ENCODE assay signal across 8 cellular contexts in genomic region chr2:216499641-216500218, GRCh38. TPM values are rescaled to one million over a fixed set of nuclear protein-coding genes. Genes with fewer than 3 reads are reported as not detected.
DNase-seq lines count a peak whose midpoint lies in the region; ATAC-seq, FAIRE-seq and TF ChIP-seq lines count a peak whose summit lies in the region.

No MANE protein-coding gene starts in this region.

- FAIRE-seq in K562 (lab: Jason Lieb, UNC) (no peak), GM12891 (lab: Jason Lieb, UNC) (no peak), H54 (lab: Jason Lieb, UNC) (no peak)

- 0% methylated on average over 6 of the region's 6 CpGs for WGBS in K562 (ENCODE audit: insufficient coverage, low coverage, missing lambda C conversion rate)
- WGBS in mesodermal cell (ENCODE audit: insufficient coverage in 2 of 2), 2 experiments: 14 to 47% methylated on average over 1 to 3 of the region's 6 CpGs

- H4K20me1 ChIP-seq in K562 (replicated peaks; ENCODE audit: control insufficient read depth, insufficient read depth, low read length): peaks cover 38% of the 10 kb centered on the region

- TF ChIP-seq EP300 in K562 (IDR thresholded peaks at IDR 0.05; ENCODE audit: low read length): no peak

- in situ Hi-C loops in K562 (cut with MboI): no loop called here

- no peak for TF ChIP-seq CTCF in K562 (IDR thresholded peaks at IDR 0.05 in 2 of 3, conservative IDR thresholded peaks at IDR 0.05 in 1 of 3; ENCODE audit: insufficient read depth in 2 of 3, low read depth in 1 of 3, low read length in 3 of 3)

- H3K4me2 ChIP-seq in K562 (ENCODE audit: insufficient read depth, low read length): peak overlapping the region; percentile 95

- H3K36me3 ChIP-seq in K562 (ENCODE audit: control insufficient read depth, insufficient read depth, low read length) (peaks cover 59% of the 10 kb centered on the region), mesodermal cell (ENCODE audit: control insufficient read depth, insufficient read depth, low read length) (peaks cover 57% of the 10 kb centered on the region)

- no peak for TF ChIP-seq POLR2A in K562 (conservative IDR thresholded peaks at IDR 0.05)
- no peak for TF ChIP-seq POLR2A in GM12891 (IDR thresholded peaks at IDR 0.05; ENCODE audit: low read depth, low read length)
- TF ChIP-seq POLR2A in H54 (IDR thresholded peaks at IDR 0.05; ENCODE audit: low read depth, low read length): no peak

- H3K27ac ChIP-seq in K562 (ENCODE audit: extremely low read depth, low read depth, low read length): peak overlapping the region; percentile 86
- H3K27ac ChIP-seq in mesodermal cell (ENCODE audit: low read depth, low read length, severe bottlenecking): peak overlapping the region; percentile 12

- H3K4me3 ChIP-seq in K562 (peak overlapping the region; percentile 83), mesodermal cell (ENCODE audit: extremely low read depth, insufficient read depth, low read length, poor library complexity, severe bottlenecking) (peak overlapping the region; percentile 96)

- POLR2A ChIA-PET in K562 (lab: Yijun Ruan, JAX): interaction anchor here (0.6 to 1.4 kb wide), 2 partner anchors 10 to 87 kb away, joined by 3 to 5 read pairs; partner anchors contain the start of gene SMARCAL1

- ATAC-seq in K562: 0 out of 3 replicates have a peak, but pooled peaks have one; percentile 10

- TF ChIP-seq RAD21 in K562 (CRISPR knock-in tag; conservative IDR thresholded peaks at IDR 0.05 in 1 of 2, IDR thresholded peaks at IDR 0.05 in 1 of 2): no peak

- H3K9ac ChIP-seq in K562 (ENCODE audit: insufficient read depth in 1 of 2, low read depth in 2 of 2, low read length in 2 of 2): peak overlapping the region; percentile 95 to 97; a peak in 3 of 4 replicates

- H3K9me1 ChIP-seq in K562 (ENCODE audit: control insufficient read depth, insufficient read depth, low read length): peaks cover 10% of the 10 kb centered on the region

- H3K9me3 ChIP-seq in K562 (replicated peaks; ENCODE audit: control insufficient read depth, insufficient read depth, low read depth, low read length) (no peaks in the 10 kb centered on the region), mesodermal cell (ENCODE audit: control insufficient read depth, low read length) (no peaks in the 10 kb centered on the region)

- CTCF ChIA-PET in K562 (lab: Yijun Ruan, JAX; ENCODE audit: low intra/inter-chr PET ratio): no interaction called here

- H3K79me2 ChIP-seq in K562 (ENCODE audit: control insufficient read depth, insufficient read depth, low read length): peaks cover 69% of the 10 kb centered on the region

- no peak overlapping the region for H2AFZ ChIP-seq in K562 (ENCODE audit: low read depth, low read length)

- no peaks in the 10 kb centered on the region for H3K27me3 ChIP-seq in K562 (ENCODE audit: control insufficient read depth in 2 of 2, insufficient read depth in 2 of 2, low read length in 2 of 2)

- no TSS peak for BruUV-seq in K562 (replicated peaks; lab: Mats Ljungman, UMichigan)

- H3K4me1 ChIP-seq in K562 (replicated peaks in 1 of 2; ENCODE audit: control insufficient read depth in 2 of 2, insufficient read depth in 2 of 2, low read length in 2 of 2): peaks cover 0 to 2% of the 10 kb centered on the region in 2 experiments; a peak in 3 of 5 replicates
- peaks cover 32% of the 10 kb centered on the region for H3K4me1 ChIP-seq in mesodermal cell (ENCODE audit: control insufficient read depth, insufficient read depth, low read length, poor library complexity, severe bottlenecking)

- peak; percentile 33 for DNase-seq in stimulated activated CD4-positive, alpha-beta T cell treated with anti-CD3 and anti-CD28 coated beads, Interleukin-2, amount 100 ng/mL, for 24 hours
- DNase-seq in stimulated activated CD4-positive, alpha-beta T cell treated with anti-CD3 and anti-CD28 coated beads, Interleukin-4, amount 100 ng/mL, for 1 hour: no peak
- DNase-seq in K562 (ENCODE audit: extremely low read depth in 1 of 4, low spot score in 3 of 4): no peak
- no peak for DNase-seq in dermis blood vessel endothelial cell
- DNase-seq in GM12891 (ENCODE audit: insufficient read length, low spot score): no peak
- no peak for DNase-seq in H54 (ENCODE audit: insufficient read length, low spot score)
- DNase-seq in SW 1271 (lab: John Stamatoyannopoulos, UW): no peak

- intact Hi-C loops in K562 (cut with micrococcal nuclease): loop anchor here (2.0 kb wide), 1 partner anchor 83 kb away; no protein-coding TSS in a partner anchor

TF ChIP-seq in K562, 482 proteins besides CTCF, POLR2A, EP300 and RAD21 (continues in another document):
- TF ChIP-seq JUND (IDR thresholded peaks at IDR 0.05; ENCODE audit: borderline replicate concordance, low read depth, low read length) (no peak), JUND (tag; IDR thresholded peaks at IDR 0.05; ENCODE audit: borderline replicate concordance, low read depth, low read length) (no peak), CHD1 (IDR thresholded peaks at IDR 0.05; ENCODE audit: low read length) (peak; percentile 21)

TF ChIP-seq in GM12891, 5 proteins besides CTCF, POLR2A, EP300 and RAD21:
- no peak for TF ChIP-seq PAX5 (IDR thresholded peaks at IDR 0.05; ENCODE audit: insufficient read depth, low read length, severe bottlenecking)
- no peak for TF ChIP-seq TAF1 (IDR thresholded peaks at IDR 0.05; ENCODE audit: low read depth, low read length)
- no peak for TF ChIP-seq POLR2AphosphoS5 (IDR thresholded peaks at IDR 0.05; ENCODE audit: low read depth, low read length)
- no peak for TF ChIP-seq POU2F2 (IDR thresholded peaks at IDR 0.05; ENCODE audit: low read depth, low read length)
- no peak for TF ChIP-seq SPI1 (IDR thresholded peaks at IDR 0.05; ENCODE audit: low read depth, low read length)

RNA-seq across cellular contexts. Expression of gene RPL37A, which starts 1.1 kb away (rescaled TPM):
- total RNA-seq in K562 (2011; cell fraction: chromatin; rRNA removed; ENCODE audit: low replicate concordance): 189 and 251 TPM in 2 replicates
- total RNA-seq in K562 (2011; cell fraction: nucleolus; rRNA removed): 470 and 540 TPM in 2 replicates
- 645 and 1,259 TPM in 2 replicates for total RNA-seq in K562 (2011; cell fraction: nucleoplasm; rRNA removed)
- total RNA-seq in K562 (2014; rRNA removed) (1,954 and 2,610 TPM in 2 replicates), K562 (2014; rRNA removed; fragmentation: Illumina TruSeq; extraction: Trizol) (2,970 and 2,991 TPM in 2 replicates), K562 (2015; rRNA removed; fragmentation: Illumina TruSeq; extraction: Trizol) (3,128 and 3,349 TPM in 2 replicates), K562 (2021) (2,073 and 2,273 TPM in 2 replicates), dermis blood vessel endothelial cell (1,015 and 1,508 TPM in 2 replicates)
- polyA plus RNA-seq in K562 (2011; rRNA removed) (2,373 and 2,467 TPM in 2 replicates), K562 (2014; fragmentation: Illumina TruSeq; extraction: Trizol) (2,856 and 3,318 TPM in 2 replicates), K562 (2014; fragmentation: Nextera tagmentation; extraction: Ambion mirVana) (1,000 to 10,000 TPM; 2,078 to 2,436 TPM), K562 (2014; rRNA removed) (1,938 and 2,430 TPM in 2 replicates)
- polyA plus RNA-seq in K562 (2011; cell fraction: cytosol; rRNA removed): 982 and 1,470 TPM in 2 replicates
- polyA plus RNA-seq in K562 (2011; cell fraction: nucleus; rRNA removed): 1,025 and 1,886 TPM in 2 replicates
- polyA plus RNA-seq in K562 (2012): 3,284 and 4,946 TPM in 2 replicates
- polyA minus RNA-seq in K562 (2011; rRNA and poly(A)+ RNA removed): 655 and 700 TPM in 2 replicates
- 685 and 976 TPM in 2 replicates for polyA minus RNA-seq in K562 (2011; cell fraction: cytosol; rRNA and poly(A)+ RNA removed)
- polyA minus RNA-seq in K562 (2011; cell fraction: nucleus; rRNA and poly(A)+ RNA removed): 201 and 409 TPM in 2 replicates
- 2,301 TPM for polyA plus RNA-seq in mesodermal cell (2013, experiment 1 of 2)
- polyA plus RNA-seq in mesodermal cell (2013, experiment 2 of 2): 2,230 TPM
- 11,370 TPM for polyA plus RNA-seq in GM12891 (2012; ENCODE audit: low read depth, missing spikeins)

Comparison
In these comparisons a context has a peak if more than half of its experiments do, and no peak if none do; other contexts are left out.
1. DNase-seq: peak in stimulated activated CD4-positive, alpha-beta T cell treated with anti-CD3 and anti-CD28 coated beads, Interleukin-2, amount 100 ng/mL, for 24 hours (2 of 2); none in stimulated activated CD4-positive, alpha-beta T cell treated with anti-CD3 and anti-CD28 coated beads, Interleukin-4, amount 100 ng/mL, for 1 hour (single experiment), K562 (0 of 4), dermis blood vessel endothelial cell (single experiment), GM12891 (single experiment), H54 (single experiment) and SW 1271 (0 of 2).